24 cellular contexts compared by ENCODE assay signal in genomic region chr22:38890377-38890776, GRCh38.
"Had no signal": no experiment of that assay in that cellular context is flagged by ENCODE, and none has a peak within 500 bp of the region (broad histone marks: within the 10 kb centered on the region; RNA-seq: fewer than 3 reads in every experiment).

No MANE protein-coding gene starts in this region.

- H3K4me3 ChIP-seq: pancreas, psoas muscle, right lobe of liver, sigmoid colon, stomach, testis, tibial artery, transverse colon, upper lobe of right lung, uterus had no signal

- H3K4me1 ChIP-seq: pancreas, psoas muscle, right lobe of liver, sigmoid colon, stomach, testis, tibial artery, transverse colon, upper lobe of right lung, uterus had no signal

- H3K27ac ChIP-seq: neutrophil, pancreas, psoas muscle, right lobe of liver, sigmoid colon, stomach, testis, tibial artery, transverse colon, upper lobe of right lung, uterus had no signal

- H3K27me3 ChIP-seq: pancreas, right lobe of liver, sigmoid colon, stomach, testis, tibial artery, upper lobe of right lung, uterus had no signal

- ATAC-seq: naive thymus-derived CD8-positive, alpha-beta T cell; natural killer cell treated with Interleukin-12 subunit alpha and Interleukin-12 subunit beta and Interleukin-15 and Interleukin-18, amount 100 ng/mL, for 72 hours; pancreas; psoas muscle; right cardiac atrium; right lobe of liver; stimulated activated effector memory CD8-positive, alpha-beta T cell treated with anti-CD3 and anti-CD28 coated beads, Interleukin-12 subunit alpha, Interleukin-12 subunit beta, amount 100 ng/mL, for 72 hours; stimulated activated naive B cell treated with anti-CD40 and anti-IgM and Interleukin-4, amounts not matched to agents 10 μg/mL and 1 μg/mL and 100 μg/mL, for 72 hours; upper lobe of right lung had no signal

- DNase-seq: naive thymus-derived CD8-positive, alpha-beta T cell; nephron progenitor cell; nucleus accumbens; pancreas; psoas muscle; right cardiac atrium; right lobe of liver; sigmoid colon; small intestine; stimulated activated CD4-positive, alpha-beta T cell treated with anti-CD3 and anti-CD28 coated beads, Interleukin-15, amount 100 ng/mL, for 24 hours; stimulated activated CD4-positive, alpha-beta T cell treated with anti-CD3 and anti-CD28 coated beads, Interleukin-2, amount 100 ng/mL, for 24 hours; stimulated activated CD4-positive, alpha-beta T cell treated with anti-CD3 and anti-CD28 coated beads, Interleukin-2, amount 100 ng/mL, for 48 hours; stimulated activated CD4-positive, alpha-beta T cell treated with anti-CD3 and anti-CD28 coated beads, Interleukin-4, amount 100 ng/mL, for 24 hours; stimulated activated naive B cell treated with anti-CD40 and anti-IgM and Interleukin-4, amounts not matched to agents 10 μg/mL and 1 μg/mL and 100 μg/mL, for 72 hours; stimulated activated naive CD4-positive, alpha-beta T cell treated with Interleukin-2 at 50 U/mL for 16 hours; stomach; testis; tibial artery; transverse colon; upper lobe of right lung; uterus had no signal

- H3K36me3 ChIP-seq: neutrophil, pancreas, right lobe of liver, sigmoid colon, stomach, tibial artery, transverse colon, upper lobe of right lung, uterus had no signal

- H3K9me3 ChIP-seq: neutrophil, pancreas, psoas muscle, right lobe of liver, sigmoid colon, stomach, testis, tibial artery, transverse colon, upper lobe of right lung, uterus had no signal
